ENCODE assay signal across 8 cellular contexts in genomic region chr14:102138535-102138934, GRCh38. TPM values are rescaled to one million over a fixed set of nuclear protein-coding genes. Genes with fewer than 3 reads are reported as not detected.
DNase-seq lines count a peak whose midpoint lies in the region; ATAC-seq, FAIRE-seq and TF ChIP-seq lines count a peak whose summit lies in the region.

No MANE protein-coding gene starts in this region.

- no peak for ATAC-seq in activated naive CD8-positive, alpha-beta T cell treated with anti-CD3 and anti-CD28 coated beads, Interleukin-2, amount 50 U/mL, for 24 hours
- ATAC-seq in HepG2, result no peak

- H3K27ac Mint-ChIP-seq in activated naive CD4-positive, alpha-beta T cell treated with anti-CD3 and anti-CD28 coated beads, Interleukin-2, amount 50 U/mL, for 24 hours, result peak overlapping the region; percentile 81
- H3K27ac Mint-ChIP-seq in activated naive CD8-positive, alpha-beta T cell treated with anti-CD3 and anti-CD28 coated beads, Interleukin-2, amount 50 U/mL, for 24 hours, result peak overlapping the region; percentile 97
- peak overlapping the region; percentile 85 for H3K27ac Mint-ChIP-seq in type B pancreatic cell

- H3K27me3 ChIP-seq in HepG2 (ENCODE audit: control insufficient read depth in 1 of 2, insufficient read depth in 2 of 2, low read length in 2 of 2), result no peaks in the 10 kb centered on the region; a peak in 1 of 5 replicates

- peak overlapping the region; percentile 97 for H3K4me3 Mint-ChIP-seq in activated naive CD4-positive, alpha-beta T cell treated with anti-CD3 and anti-CD28 coated beads, Interleukin-2, amount 50 U/mL, for 24 hours
- peak overlapping the region; percentile 97 for H3K4me3 Mint-ChIP-seq in activated naive CD8-positive, alpha-beta T cell treated with anti-CD3 and anti-CD28 coated beads, Interleukin-2, amount 50 U/mL, for 24 hours
- peak overlapping the region; percentile 93 for H3K4me3 Mint-ChIP-seq in type B pancreatic cell

- POLR2A ChIA-PET in HepG2 (lab: Yijun Ruan, JAX), result no interaction called here

- peak overlapping the region; percentile 78 to 93 (median 92) for H3K4me3 ChIP-seq in HepG2 (replicated peaks in 1 of 3; ENCODE audit: insufficient read depth in 1 of 3, low read depth in 2 of 3, low read length in 3 of 3)

- H3K36me3 Mint-ChIP-seq in activated naive CD4-positive, alpha-beta T cell treated with anti-CD3 and anti-CD28 coated beads, Interleukin-2, amount 50 U/mL, for 24 hours, result peaks cover 4% of the 10 kb centered on the region
- peaks cover 12% of the 10 kb centered on the region for H3K36me3 Mint-ChIP-seq in activated naive CD8-positive, alpha-beta T cell treated with anti-CD3 and anti-CD28 coated beads, Interleukin-2, amount 50 U/mL, for 24 hours (ENCODE audit: low read depth)
- peaks cover 5% of the 10 kb centered on the region for H3K36me3 Mint-ChIP-seq in type B pancreatic cell

- no peak for TF ChIP-seq POLR2A in HepG2 (IDR thresholded peaks at IDR 0.05; ENCODE audit: insufficient read depth in 1 of 2, low read depth in 2 of 2, low read length in 2 of 2)

- TF ChIP-seq RAD21 in HepG2 (CRISPR knock-in tag; IDR thresholded peaks at IDR 0.05), result no peak

- DNase-seq in activated naive CD4-positive, alpha-beta T cell (lab: John Stamatoyannopoulos, UW), result no peak
- no peak for DNase-seq in activated naive CD8-positive, alpha-beta T cell treated with anti-CD3 and anti-CD28 coated beads, Interleukin-2, amount 50 U/mL, for 24 hours
- DNase-seq in HepG2 (ENCODE audit: low spot score) (no peak), type B pancreatic cell (ENCODE audit: extremely low spot score, unreplicated experiment) (no peak), NCI-H524 treated with DMSO at 0.1 percent for 48 hours (lab: John Stamatoyannopoulos, UW) (no peak), SKM-1 treated with dmso at 0.1 percent for 144 hours (lab: John Stamatoyannopoulos, UW; ENCODE audit: unreplicated experiment) (no peak), iPS-NIHi11 (ENCODE audit: low spot score) (no peak)

- peak overlapping the region; percentile 84 for H2AFZ ChIP-seq in HepG2 (ENCODE audit: low read length)

- 3% methylated on average over 3 of the region's 3 CpGs for WGBS in HepG2 (ENCODE audit: low lambda C conversion rate)

- peak overlapping the region; percentile 64 for H3K4me2 ChIP-seq in HepG2 (ENCODE audit: low read depth, low read length)

- H3K4me1 Mint-ChIP-seq in activated naive CD4-positive, alpha-beta T cell treated with anti-CD3 and anti-CD28 coated beads, Interleukin-2, amount 50 U/mL, for 24 hours, result peaks cover 21% of the 10 kb centered on the region
- H3K4me1 Mint-ChIP-seq in activated naive CD8-positive, alpha-beta T cell treated with anti-CD3 and anti-CD28 coated beads, Interleukin-2, amount 50 U/mL, for 24 hours, result peaks cover 30% of the 10 kb centered on the region
- H3K4me1 Mint-ChIP-seq in type B pancreatic cell (ENCODE audit: unreplicated experiment), result peaks cover 14% of the 10 kb centered on the region

- CTCF ChIA-PET in HepG2 (lab: Yijun Ruan, JAX; ENCODE audit: low intra/inter-chr PET ratio, low total read pairs), result no interaction called here

- no peak for FAIRE-seq in HepG2 (lab: Jason Lieb, UNC)

- BruUV-seq in HepG2 (replicated peaks; lab: Mats Ljungman, UMichigan), result no TSS peak

- no peak for TF ChIP-seq EP300 in HepG2 (IDR thresholded peaks at IDR 0.05; ENCODE audit: low read depth in 2 of 2, low read length in 2 of 2)
- TF ChIP-seq EP300 in HepG2 (CRISPR knock-in tag; IDR thresholded peaks at IDR 0.05; ENCODE audit: borderline replicate concordance), result no peak

- TF ChIP-seq CTCF in HepG2 (CRISPR knock-in tag; IDR thresholded peaks at IDR 0.05) (no peak), type B pancreatic cell (conservative IDR thresholded peaks at IDR 0.05) (no peak)

- peak overlapping the region; percentile 71 for H3K9ac ChIP-seq in HepG2 (ENCODE audit: insufficient read depth, low read depth, low read length)

- H3K4me1 ChIP-seq in HepG2 (ENCODE audit: insufficient read depth, low read length), result peaks cover 15% of the 10 kb centered on the region

- peak overlapping the region; percentile 51 for H3K27ac ChIP-seq in HepG2 (ENCODE audit: extremely low read length, insufficient read depth, low read length)

- intact Hi-C loops in HepG2 (cut with micrococcal nuclease; ENCODE audit: unreplicated experiment), result no loop called here

- peaks cover 10% of the 10 kb centered on the region; the same call in 1 of the 2 replicates for H4K20me1 ChIP-seq in HepG2 (ENCODE audit: insufficient read depth, low read length)

- no peaks in the 10 kb centered on the region for H3K9me3 ChIP-seq in HepG2 (ENCODE audit: low read length)

- H3K27me3 Mint-ChIP-seq in activated naive CD4-positive, alpha-beta T cell treated with anti-CD3 and anti-CD28 coated beads, Interleukin-2, amount 50 U/mL, for 24 hours, result no peaks in the 10 kb centered on the region
- H3K27me3 Mint-ChIP-seq in activated naive CD8-positive, alpha-beta T cell treated with anti-CD3 and anti-CD28 coated beads, Interleukin-2, amount 50 U/mL, for 24 hours, result no peaks in the 10 kb centered on the region
- H3K27me3 Mint-ChIP-seq in type B pancreatic cell, result no peaks in the 10 kb centered on the region

- in situ Hi-C loops in HepG2 (cut with HindIII; ENCODE audit: extremely low pct_ligation_motif_present, low pct_unique_long_range_greater_than_20kb), result no loop called here

- H3K79me2 ChIP-seq in HepG2 (ENCODE audit: insufficient read depth, low read length), result peaks cover 38% of the 10 kb centered on the region

- H3K36me3 ChIP-seq in HepG2 (replicated peaks in 1 of 2; ENCODE audit: control insufficient read depth in 1 of 2, insufficient read depth in 2 of 2, low read length in 2 of 2), result peaks cover 0 to 8% of the 10 kb centered on the region in 2 experiments; a peak in 1 of 5 replicates

- no peaks in the 10 kb centered on the region for H3K9me3 Mint-ChIP-seq in activated naive CD4-positive, alpha-beta T cell treated with anti-CD3 and anti-CD28 coated beads, Interleukin-2, amount 50 U/mL, for 24 hours
- H3K9me3 Mint-ChIP-seq in activated naive CD8-positive, alpha-beta T cell treated with anti-CD3 and anti-CD28 coated beads, Interleukin-2, amount 50 U/mL, for 24 hours, result no peaks in the 10 kb centered on the region
- no peaks in the 10 kb centered on the region for H3K9me3 Mint-ChIP-seq in type B pancreatic cell

RNA-seq across cellular contexts. Expression of gene WDR20, which starts 1.2 kb away (rescaled TPM):
- 23.2 and 30.5 TPM in 2 replicates for total RNA-seq in HepG2 (2016; rRNA removed; fragmentation: Illumina TruSeq; extraction: Trizol)
- total RNA-seq in HepG2 (2016; cell fraction: cytosol; rRNA removed; fragmentation: Illumina TruSeq; extraction: Trizol; ENCODE audit: low read depth), result 24.1 and 25.7 TPM in 2 replicates
- 25.8 and 28.7 TPM in 2 replicates for total RNA-seq in HepG2 (2016; cell fraction: insoluble cytoplasmic fraction; rRNA removed; fragmentation: Illumina TruSeq; extraction: Trizol)
- total RNA-seq in HepG2 (2016; cell fraction: membrane; rRNA removed; fragmentation: Illumina TruSeq; extraction: Trizol), result 29.7 and 34.1 TPM in 2 replicates
- 22.4 and 24.2 TPM in 2 replicates for total RNA-seq in HepG2 (2016; cell fraction: nucleus; rRNA removed; fragmentation: Illumina TruSeq; extraction: Trizol)
- polyA plus RNA-seq in HepG2 (2011; rRNA removed), result 10.4 and 11.6 TPM in 2 replicates
- 9.4 and 10.2 TPM in 2 replicates for polyA plus RNA-seq in HepG2 (2011; cell fraction: cytosol; rRNA removed)
- polyA plus RNA-seq in HepG2 (2011; cell fraction: nucleus; rRNA removed), result 11.4 and 12.2 TPM in 2 replicates
- polyA plus RNA-seq in HepG2 (2012), result 10.7 and 12.8 TPM in 2 replicates
- 3.0 and 3.7 TPM in 2 replicates for polyA plus RNA-seq in HepG2 (2016; cell fraction: cytosol; fragmentation: Illumina TruSeq; extraction: Trizol; ENCODE audit: low read depth)
- 25.3 and 26.3 TPM in 2 replicates for polyA plus RNA-seq in HepG2 (2016; cell fraction: insoluble cytoplasmic fraction; fragmentation: Illumina TruSeq; extraction: Trizol; ENCODE audit: low read depth)
- 7.5 and 8.4 TPM in 2 replicates for polyA plus RNA-seq in HepG2 (2016; cell fraction: membrane; fragmentation: Illumina TruSeq; extraction: Trizol; ENCODE audit: low read depth)
- polyA plus RNA-seq in HepG2 (2016; cell fraction: nucleus; fragmentation: Illumina TruSeq; extraction: Trizol; ENCODE audit: insufficient read depth, low read depth), result 25.1 and 26.7 TPM in 2 replicates
- 27.9 and 31.3 TPM in 2 replicates for polyA minus RNA-seq in HepG2 (2011; rRNA and poly(A)+ RNA removed; ENCODE audit: low replicate concordance)
- polyA minus RNA-seq in HepG2 (2011; cell fraction: cytosol; rRNA and poly(A)+ RNA removed), result 14.9 and 18.5 TPM in 2 replicates
- 27.6 and 29.8 TPM in 2 replicates for polyA minus RNA-seq in HepG2 (2011; cell fraction: nucleus; rRNA and poly(A)+ RNA removed)
- total RNA-seq in type B pancreatic cell (ENCODE audit: low replicate concordance), result 33.4 and 49.7 TPM in 2 replicates

RNA-seq across cellular contexts. Expression of gene HSP90AA1, which starts 51.7 kb away (rescaled TPM):
- total RNA-seq in HepG2 (2016; rRNA removed; fragmentation: Illumina TruSeq; extraction: Trizol) (636 and 1,509 TPM in 2 replicates), type B pancreatic cell (ENCODE audit: low replicate concordance) (585 and 652 TPM in 2 replicates)
- total RNA-seq in HepG2 (2016; cell fraction: cytosol; rRNA removed; fragmentation: Illumina TruSeq; extraction: Trizol; ENCODE audit: low read depth), result 68.9 and 73.7 TPM in 2 replicates
- 651 and 1,441 TPM in 2 replicates for total RNA-seq in HepG2 (2016; cell fraction: insoluble cytoplasmic fraction; rRNA removed; fragmentation: Illumina TruSeq; extraction: Trizol)
- total RNA-seq in HepG2 (2016; cell fraction: membrane; rRNA removed; fragmentation: Illumina TruSeq; extraction: Trizol), result 133 and 157 TPM in 2 replicates
- 507 and 548 TPM in 2 replicates for total RNA-seq in HepG2 (2016; cell fraction: nucleus; rRNA removed; fragmentation: Illumina TruSeq; extraction: Trizol)
- 205 and 262 TPM in 2 replicates for polyA plus RNA-seq in HepG2 (2011; rRNA removed)
- polyA plus RNA-seq in HepG2 (2011; cell fraction: cytosol; rRNA removed), result 127 and 221 TPM in 2 replicates
- polyA plus RNA-seq in HepG2 (2011; cell fraction: nucleus; rRNA removed), result 46.7 and 79.9 TPM in 2 replicates
- 319 and 504 TPM in 2 replicates for polyA plus RNA-seq in HepG2 (2012)
- polyA plus RNA-seq in HepG2 (2016; cell fraction: cytosol; fragmentation: Illumina TruSeq; extraction: Trizol; ENCODE audit: low read depth), result 49.1 and 55.8 TPM in 2 replicates
- 1,691 and 1,814 TPM in 2 replicates for polyA plus RNA-seq in HepG2 (2016; cell fraction: insoluble cytoplasmic fraction; fragmentation: Illumina TruSeq; extraction: Trizol; ENCODE audit: low read depth)
- 108 and 125 TPM in 2 replicates for polyA plus RNA-seq in HepG2 (2016; cell fraction: membrane; fragmentation: Illumina TruSeq; extraction: Trizol; ENCODE audit: low read depth)
- 669 and 675 TPM in 2 replicates for polyA plus RNA-seq in HepG2 (2016; cell fraction: nucleus; fragmentation: Illumina TruSeq; extraction: Trizol; ENCODE audit: insufficient read depth, low read depth)
- polyA minus RNA-seq in HepG2 (2011; rRNA and poly(A)+ RNA removed; ENCODE audit: low replicate concordance), result 117 and 458 TPM in 2 replicates
- 494 and 532 TPM in 2 replicates for polyA minus RNA-seq in HepG2 (2011; cell fraction: cytosol; rRNA and poly(A)+ RNA removed)
- 134 and 221 TPM in 2 replicates for polyA minus RNA-seq in HepG2 (2011; cell fraction: nucleus; rRNA and poly(A)+ RNA removed)
